In the genomic region with DNA sequence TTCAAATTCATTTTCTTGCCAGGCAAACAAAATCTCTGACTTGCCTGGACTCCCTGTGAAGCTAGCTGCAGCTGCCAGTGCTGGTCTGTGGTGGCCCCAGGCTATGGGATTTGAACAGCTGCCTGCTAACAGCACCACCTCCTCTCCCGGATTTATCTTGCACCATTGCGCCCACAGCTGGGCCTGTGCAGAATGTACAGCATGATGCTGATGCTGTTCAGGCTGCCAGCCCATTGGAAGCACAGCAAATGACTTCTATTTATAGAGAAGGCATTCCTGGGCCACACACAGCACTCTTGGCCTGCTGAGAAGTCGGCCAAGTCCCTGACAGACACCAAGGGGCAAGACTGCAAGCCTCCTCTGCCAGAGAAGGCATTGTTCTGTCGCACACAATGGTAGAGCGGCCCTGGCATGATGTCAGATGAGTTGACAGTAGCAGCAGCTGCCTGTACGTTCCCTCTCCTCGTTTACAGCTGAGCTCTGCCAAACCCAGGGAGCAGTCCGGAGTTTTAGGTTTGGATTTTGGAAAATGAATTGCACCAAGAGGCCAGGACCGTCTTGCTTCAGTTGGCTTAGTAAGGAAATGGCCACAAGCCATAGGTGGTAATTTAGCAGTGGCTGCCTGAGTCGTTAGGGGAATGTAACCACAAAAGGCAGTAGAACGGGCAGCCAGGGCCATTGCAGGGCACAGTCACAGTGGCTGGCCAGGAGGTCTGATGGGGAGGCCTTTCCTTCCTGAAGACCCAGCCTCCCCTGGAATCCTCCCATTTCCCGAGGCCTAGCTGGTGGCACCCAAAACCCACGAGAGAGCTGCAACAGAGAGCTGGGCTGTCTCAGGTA, we compare ENCODE assay signal across 8 cellular contexts. TPM values are rescaled to one million over a fixed set of nuclear protein-coding genes. Genes with fewer than 3 reads are reported as not detected.
DNase-seq lines count a peak whose midpoint lies in the region; ATAC-seq and TF ChIP-seq lines count a peak whose summit lies in the region.

No MANE protein-coding gene starts in this region.

- no peaks in the 10 kb centered on the region for H3K79me2 ChIP-seq in SK-N-SH (ENCODE audit: insufficient read depth)

- peak; percentile 84 for TF ChIP-seq RAD21 in SK-N-SH (IDR thresholded peaks at IDR 0.05; ENCODE audit: low read length)

- H3K4me3 ChIP-seq in NB4 (ENCODE audit: low read depth, low read length) (no peak overlapping the region), SK-N-SH (ENCODE audit: low read depth in 2 of 2, low read length in 1 of 2) (no peak overlapping the region; a peak in 1 of 4 replicates), rectal smooth muscle tissue (ENCODE audit: low read length) (no peak overlapping the region)

- TF ChIP-seq EP300 in SK-N-SH (IDR thresholded peaks at IDR 0.05; ENCODE audit: borderline replicate concordance in 1 of 2, low read depth in 1 of 2, low read length in 1 of 2): peak in 1 of 2 experiments; percentile 79; a peak in 2 of 4 replicates

- H3K9me2 ChIP-seq in SK-N-SH: no peaks in the 10 kb centered on the region

- no peaks in the 10 kb centered on the region for H3K9me3 ChIP-seq in SK-N-SH

- no peaks in the 10 kb centered on the region for H3K27me3 ChIP-seq in SK-N-SH (ENCODE audit: insufficient read depth)
- no peaks in the 10 kb centered on the region for H3K27me3 ChIP-seq in foreskin keratinocyte
- H3K27me3 ChIP-seq in rectal smooth muscle tissue (ENCODE audit: control insufficient read depth, insufficient read depth, low read length): no peaks in the 10 kb centered on the region

- 73% methylated on average over 13 of the region's 13 CpGs for WGBS in SK-N-SH (ENCODE audit: low lambda C conversion rate)

- ATAC-seq in foreskin keratinocyte (peak; percentile 86), HG03457 (IDR thresholded peaks at IDR 0.05; ENCODE audit: unreplicated experiment) (no peak), GM18909 (IDR thresholded peaks at IDR 0.05; ENCODE audit: poor library complexity, unreplicated experiment) (no peak)

- H3K27ac ChIP-seq in SK-N-SH (ENCODE audit: low read depth in 2 of 2, low read length in 1 of 2): peak overlapping the region; percentile 40 to 95
- H3K27ac ChIP-seq in foreskin keratinocyte: peak overlapping the region; percentile 98
- H3K27ac ChIP-seq in rectal smooth muscle tissue (ENCODE audit: low read depth, low read length): peak overlapping the region; percentile 69

- POLR2A ChIA-PET in SK-N-SH (lab: Yijun Ruan, JAX): interaction anchor here (1.2 kb wide), 1 partner anchor 37 kb away, joined by 3 read pairs; no protein-coding TSS in a partner anchor

- H3K4me1 ChIP-seq in SK-N-SH (ENCODE audit: control insufficient read depth in 1 of 2, insufficient read depth in 2 of 2, low read depth in 1 of 2, low read length in 1 of 2) (peaks cover 34 to 38% of the 10 kb centered on the region in 2 experiments; a peak in 3 of 4 replicates), foreskin keratinocyte (peaks cover 27% of the 10 kb centered on the region), rectal smooth muscle tissue (ENCODE audit: control insufficient read depth, insufficient read depth, low read length) (peaks cover 16% of the 10 kb centered on the region)

- CTCF ChIA-PET in SK-N-SH (lab: Yijun Ruan, JAX): interaction anchor here (0.6 to 2.7 kb wide), 18 partner anchors 9 to 423 kb away, joined by 3 to 17 read pairs (median 4); partner anchors contain the start of gene MTURN

- H4K20me1 ChIP-seq in SK-N-SH (ENCODE audit: insufficient read depth): no peaks in the 10 kb centered on the region

- H2AFZ ChIP-seq in SK-N-SH (ENCODE audit: low read depth): no peak overlapping the region

- no peak for TF ChIP-seq POLR2A in NB4 (IDR thresholded peaks at IDR 0.05; ENCODE audit: extremely low read depth, insufficient read length)

- peak overlapping the region; percentile 29 for H3K4me2 ChIP-seq in SK-N-SH

- DNase-seq in AG09319 (ENCODE audit: extremely low read depth, low read depth) (peak; percentile 92), NB4 (ENCODE audit: low read depth) (peak; percentile 40), SK-N-SH (peak; percentile 87), foreskin keratinocyte (peak; percentile 97 to 99), NAMALWA (ENCODE audit: low spot score) (no peak)

- TF ChIP-seq CTCF in AG09319 (IDR thresholded peaks at IDR 0.05; ENCODE audit: low read depth, low read length) (peak; percentile 59), NB4 (IDR thresholded peaks at IDR 0.05; ENCODE audit: low read depth, low read length) (peak; percentile 10), SK-N-SH (IDR thresholded peaks at IDR 0.05) (peak; percentile 40), foreskin keratinocyte (conservative IDR thresholded peaks at IDR 0.05) (peak; percentile 98)

- H3F3A ChIP-seq in SK-N-SH (replicated peaks; ENCODE audit: insufficient read depth): peaks cover 4% of the 10 kb centered on the region

- H3K9ac ChIP-seq in SK-N-SH (no peak overlapping the region), rectal smooth muscle tissue (ENCODE audit: low read length) (no peak overlapping the region)

- no peaks in the 10 kb centered on the region for H3K36me3 ChIP-seq in SK-N-SH (replicated peaks in 1 of 2; ENCODE audit: control insufficient read depth in 1 of 2, insufficient read depth in 2 of 2, low read length in 1 of 2)
- no peaks in the 10 kb centered on the region for H3K36me3 ChIP-seq in rectal smooth muscle tissue (ENCODE audit: control insufficient read depth, insufficient read depth, low read length)

TF ChIP-seq in SK-N-SH, 30 proteins besides CTCF, POLR2A, EP300 and RAD21 (continues in another document):
- TF ChIP-seq NFIC (IDR thresholded peaks at IDR 0.05; ENCODE audit: borderline replicate concordance): peak; percentile 7; the same call in 1 of the 2 replicates
- TF ChIP-seq GATA2 (CRISPR knock-in tag; IDR thresholded peaks at IDR 0.05): 0 out of 2 replicates have a peak, but pooled peaks have one; percentile 13
- TF ChIP-seq RXRA (IDR thresholded peaks at IDR 0.05; ENCODE audit: borderline replicate concordance, low read depth): no peak
- no peak for TF ChIP-seq GABPA (IDR thresholded peaks at IDR 0.05; ENCODE audit: low read depth)
- no peak for TF ChIP-seq ELF1 (IDR thresholded peaks at IDR 0.05)
- peak; percentile 85 for TF ChIP-seq RCOR1 (IDR thresholded peaks at IDR 0.05; ENCODE audit: low read length)
- TF ChIP-seq TEAD4 (IDR thresholded peaks at IDR 0.05; ENCODE audit: borderline replicate concordance, insufficient read depth): no peak
- TF ChIP-seq EZH2phosphoT487 (IDR thresholded peaks at IDR 0.05; ENCODE audit: borderline replicate concordance, low read depth): no peak
- peak; percentile 61 for TF ChIP-seq SMC3 (IDR thresholded peaks at IDR 0.05; ENCODE audit: low read depth, low read length)
- peak; percentile 45; the same call in 1 of the 2 replicates for TF ChIP-seq FOXJ3 (CRISPR knock-in tag; IDR thresholded peaks at IDR 0.05)
- TF ChIP-seq, protein P1, sequence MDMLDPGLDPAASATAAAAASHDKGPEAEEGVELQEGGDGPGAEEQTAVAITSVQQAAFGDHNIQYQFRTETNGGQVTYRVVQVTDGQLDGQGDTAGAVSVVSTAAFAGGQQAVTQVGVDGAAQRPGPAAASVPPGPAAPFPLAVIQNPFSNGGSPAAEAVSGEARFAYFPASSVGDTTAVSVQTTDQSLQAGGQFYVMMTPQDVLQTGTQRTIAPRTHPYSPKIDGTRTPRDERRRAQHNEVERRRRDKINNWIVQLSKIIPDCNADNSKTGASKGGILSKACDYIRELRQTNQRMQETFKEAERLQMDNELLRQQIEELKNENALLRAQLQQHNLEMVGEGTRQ (IDR thresholded peaks at IDR 0.05; ENCODE audit: borderline replicate concordance, low read depth, low read length): no peak
- TF ChIP-seq YY1 (IDR thresholded peaks at IDR 0.05; ENCODE audit: low read depth): no peak
- TF ChIP-seq, protein P2, sequence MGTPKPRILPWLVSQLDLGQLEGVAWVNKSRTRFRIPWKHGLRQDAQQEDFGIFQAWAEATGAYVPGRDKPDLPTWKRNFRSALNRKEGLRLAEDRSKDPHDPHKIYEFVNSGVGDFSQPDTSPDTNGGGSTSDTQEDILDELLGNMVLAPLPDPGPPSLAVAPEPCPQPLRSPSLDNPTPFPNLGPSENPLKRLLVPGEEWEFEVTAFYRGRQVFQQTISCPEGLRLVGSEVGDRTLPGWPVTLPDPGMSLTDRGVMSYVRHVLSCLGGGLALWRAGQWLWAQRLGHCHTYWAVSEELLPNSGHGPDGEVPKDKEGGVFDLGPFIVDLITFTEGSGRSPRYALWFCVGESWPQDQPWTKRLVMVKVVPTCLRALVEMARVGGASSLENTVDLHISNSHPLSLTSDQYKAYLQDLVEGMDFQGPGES (IDR thresholded peaks at IDR 0.05; ENCODE audit: low read depth, low read length): no peak
- peak; percentile 46; the same call in 1 of the 2 replicates for TF ChIP-seq SIN3A (IDR thresholded peaks at IDR 0.05; ENCODE audit: borderline replicate concordance, low read depth, low read length)

RNA-seq across cellular contexts. Expression of gene MTURN, which starts 38.5 kb away (rescaled TPM):
- polyA plus RNA-seq in SK-N-SH (2012; rRNA removed) (9.0 and 12.9 TPM in 2 replicates), foreskin keratinocyte (6.3 and 7.9 TPM in 2 replicates)
- polyA plus RNA-seq in SK-N-SH (2012; cell fraction: cytosol; rRNA removed): 10.5 and 10.6 TPM in 2 replicates
- polyA plus RNA-seq in SK-N-SH (2012; cell fraction: nucleus; rRNA removed): 17.0 and 25.3 TPM in 2 replicates
- total RNA-seq in foreskin keratinocyte: 9.5 and 11.1 TPM in 2 replicates

Comparison
In these comparisons a context has a peak if more than half of its experiments do, and no peak if none do; other contexts are left out.
1. CTCF ChIP-seq: peak in every context shown above with its lines; median percentile 98 in foreskin keratinocyte; 59 in AG09319; 40 in SK-N-SH; 10 in NB4.